In the genomic region with DNA sequence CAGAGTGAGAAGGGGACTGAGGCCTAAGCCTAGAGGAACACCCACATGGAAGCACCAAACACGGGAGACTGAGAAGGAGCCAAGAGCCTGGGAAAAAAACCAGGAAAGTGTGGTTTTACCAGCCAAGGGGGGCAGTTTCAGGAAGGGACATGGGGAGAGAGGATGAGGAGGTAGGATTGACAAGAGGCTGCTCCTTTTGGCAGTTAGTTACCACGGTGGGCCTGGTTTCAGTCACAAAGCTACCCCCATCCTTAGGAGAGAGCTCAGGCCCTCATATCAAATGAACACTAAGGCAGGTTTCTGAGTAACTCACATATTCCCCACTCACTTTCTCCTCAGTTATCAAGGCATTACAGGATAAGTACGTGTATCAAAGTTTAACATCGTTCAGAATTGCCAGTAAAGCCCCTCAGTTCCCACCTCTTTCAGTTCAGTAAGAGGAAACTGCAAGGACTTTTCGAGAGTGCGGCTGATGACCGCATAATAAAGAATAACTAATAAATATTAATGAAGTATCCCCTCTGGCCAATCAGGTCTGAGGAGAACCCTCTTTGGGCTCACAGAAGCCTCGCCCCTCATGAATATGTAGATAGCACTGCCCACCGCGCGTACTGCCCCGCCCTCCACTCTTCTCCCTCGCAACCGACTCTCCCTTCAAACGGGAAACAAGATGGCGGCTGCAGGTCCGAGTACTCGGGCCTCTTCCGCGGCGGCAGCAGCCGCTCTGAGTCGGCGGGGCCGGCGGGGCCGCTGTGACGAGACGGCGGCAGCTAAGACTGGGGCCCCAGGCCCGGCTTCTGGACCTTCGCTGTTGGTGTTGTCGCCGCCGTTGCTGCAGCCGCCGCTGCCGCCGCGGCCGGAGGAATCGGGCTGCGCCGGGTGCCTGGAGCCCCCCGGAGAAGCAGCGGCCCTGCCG, we compare ENCODE assay signal across 8 cellular contexts. TPM values are rescaled to one million over a fixed set of nuclear protein-coding genes. Genes with fewer than 3 reads are reported as not detected.
DNase-seq lines count a peak whose midpoint lies in the region; ATAC-seq and TF ChIP-seq lines count a peak whose summit lies in the region.

A gene with protein sequence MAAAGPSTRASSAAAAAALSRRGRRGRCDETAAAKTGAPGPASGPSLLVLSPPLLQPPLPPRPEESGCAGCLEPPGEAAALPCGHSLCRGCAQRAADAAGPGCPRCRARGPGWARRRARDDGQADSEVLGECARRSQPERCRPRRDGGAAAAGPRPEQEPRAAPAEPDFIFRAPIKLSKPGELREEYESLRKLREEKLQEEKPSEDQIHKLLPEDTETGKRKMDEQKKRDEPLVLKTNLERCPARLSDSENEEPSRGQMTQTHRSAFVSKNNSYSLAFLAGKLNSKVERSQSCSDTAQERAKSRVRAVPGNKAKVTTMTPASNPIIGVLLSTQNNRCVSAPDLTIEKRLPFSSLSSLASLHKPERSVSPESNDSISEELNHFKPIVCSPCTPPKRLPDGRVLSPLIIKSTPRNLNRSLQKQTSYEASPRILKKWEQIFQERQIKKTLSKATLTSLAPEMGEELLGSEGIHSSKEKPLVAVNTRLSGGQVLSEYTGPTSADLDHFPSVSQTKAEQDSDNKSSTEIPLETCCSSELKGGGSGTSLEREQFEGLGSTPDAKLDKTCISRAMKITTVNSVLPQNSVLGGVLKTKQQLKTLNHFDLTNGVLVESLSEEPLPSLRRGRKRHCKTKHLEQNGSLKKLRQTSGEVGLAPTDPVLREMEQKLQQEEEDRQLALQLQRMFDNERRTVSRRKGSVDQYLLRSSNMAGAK (plus strand): TSS at position 639 of the 916 bp plus-strand sequence. CDS start 32 bp downstream, at position 671.

- H3K9ac ChIP-seq in fibroblast of lung (ENCODE audit: insufficient read depth, low read length) = peak within 1 kb of the TSS; percentile 94

- peak within 1 kb of the TSS; percentile 66 for H3K27ac ChIP-seq in DOHH2 (ENCODE audit: low read depth, low read length)
- H3K27ac ChIP-seq in GM23338 (ENCODE audit: low read depth) = peak within 1 kb of the TSS; percentile 43; the same call in 1 of the 2 replicates
- H3K27ac ChIP-seq in fibroblast of lung (ENCODE audit: insufficient read depth, low read length) = peak within 1 kb of the TSS; percentile 77

- H3K4me3 ChIP-seq in DOHH2 (ENCODE audit: low read length) = peak within 1 kb of the TSS; percentile 82
- peak within 1 kb of the TSS; percentile 73 for H3K4me3 ChIP-seq in GM23338
- peak within 1 kb of the TSS; percentile 74 to 96 (median 81) for H3K4me3 ChIP-seq in fibroblast of lung (replicated peaks in 1 of 4; ENCODE audit: control extremely low read depth in 1 of 4, insufficient read depth in 1 of 4, low read depth in 3 of 4, low read length in 4 of 4)

- TF ChIP-seq CTCF in DOHH2 (IDR thresholded peaks at IDR 0.05; ENCODE audit: low read depth, low read length, poor library complexity, severe bottlenecking) = no peak
- TF ChIP-seq CTCF in GM23338 (conservative IDR thresholded peaks at IDR 0.05; ENCODE audit: low read depth in 2 of 2) = no peak
- no peak for TF ChIP-seq CTCF in fibroblast of lung (conservative IDR thresholded peaks at IDR 0.05 in 1 of 2, IDR thresholded peaks at IDR 0.05 in 1 of 2; ENCODE audit: low read depth in 1 of 2, low read length in 2 of 2)

- POLR2A ChIA-PET in naive thymus-derived CD8-positive, alpha-beta T cell (lab: Charles Lee) = interaction anchor here (0.5 to 1.2 kb wide), 4 partner anchors 25 to 364 kb away, joined by 3 to 5 read pairs (median 4); a partner anchor contains a TSS

- H3K36me3 Mint-ChIP-seq in GM23338 (ENCODE audit: low read depth) = no peaks in the 10 kb centered on the region; the same call in 2 of the 3 replicates
- peaks cover 0 to 3% (median 0%) of the 10 kb centered on the region in 3 donors for H3K36me3 Mint-ChIP-seq in naive thymus-derived CD8-positive, alpha-beta T cell

- H3K9me3 ChIP-seq in DOHH2 (ENCODE audit: control insufficient read depth, insufficient read depth, low read length) (no peaks in the 10 kb centered on the region), fibroblast of lung (ENCODE audit: control insufficient read depth, insufficient read depth, low read depth, low read length) (no peaks in the 10 kb centered on the region)

- no peaks in the 10 kb centered on the region for H3K27me3 ChIP-seq in DOHH2 (ENCODE audit: control insufficient read depth, low read length)
- H3K27me3 ChIP-seq in GM23338 (ENCODE audit: insufficient read depth) = 0 out of 2 replicates have a peak, but pooled peaks cover 9% of the 10 kb centered on the region
- H3K27me3 ChIP-seq in fibroblast of lung (ENCODE audit: control insufficient read depth, insufficient read depth, low read length) = no peaks in the 10 kb centered on the region

- H3K4me3 Mint-ChIP-seq in GM23338 = peak within 1 kb of the TSS; percentile 82
- peak within 1 kb of the TSS; percentile 79 to 98 (median 90) for H3K4me3 Mint-ChIP-seq in naive thymus-derived CD8-positive, alpha-beta T cell

- peaks cover 10% of the 10 kb centered on the region for H3K27me3 Mint-ChIP-seq in GM23338 (ENCODE audit: insufficient read depth, low read depth, poor library complexity)
- no peaks in the 10 kb centered on the region for H3K27me3 Mint-ChIP-seq in naive thymus-derived CD8-positive, alpha-beta T cell

- H3K9me3 Mint-ChIP-seq in GM23338 = no peaks in the 10 kb centered on the region
- no peaks in the 10 kb centered on the region for H3K9me3 Mint-ChIP-seq in naive thymus-derived CD8-positive, alpha-beta T cell

- 0 out of 2 replicates have a peak, but pooled peaks cover 2% of the 10 kb centered on the region for H4K20me1 ChIP-seq in DOHH2 (ENCODE audit: control insufficient read depth, insufficient read depth, low read depth, low read length)
- no peaks in the 10 kb centered on the region; the same call in 1 of the 2 replicates for H4K20me1 ChIP-seq in GM23338 (replicated peaks; ENCODE audit: insufficient read depth)
- no peaks in the 10 kb centered on the region for H4K20me1 ChIP-seq in fibroblast of lung (ENCODE audit: control insufficient read depth, extremely low read depth, insufficient read depth, low read length)

- peaks cover 23% of the 10 kb centered on the region for H3K4me1 Mint-ChIP-seq in GM23338
- peaks cover 23 to 49% (median 42%) of the 10 kb centered on the region in 4 donors for H3K4me1 Mint-ChIP-seq in naive thymus-derived CD8-positive, alpha-beta T cell

- H3F3A ChIP-seq in DOHH2 (ENCODE audit: control insufficient read depth, insufficient read depth) (no peaks in the 10 kb centered on the region), GM23338 (replicated peaks; ENCODE audit: low read depth) (no peaks in the 10 kb centered on the region)

- H2AFZ ChIP-seq in GM23338 (peak within 1 kb of the TSS; percentile 95), fibroblast of lung (ENCODE audit: low read length) (peak within 1 kb of the TSS; percentile 59)

- peak within 1 kb of the TSS; percentile 61; the same call in 1 of the 2 replicates for H3K27ac Mint-ChIP-seq in GM23338
- H3K27ac Mint-ChIP-seq in naive thymus-derived CD8-positive, alpha-beta T cell = peak within 1 kb of the TSS; percentile 87 to 96 (median 90)

- peaks cover 21% of the 10 kb centered on the region for H3K4me1 ChIP-seq in DOHH2 (ENCODE audit: control insufficient read depth, low read length)
- H3K4me1 ChIP-seq in GM23338 (ENCODE audit: insufficient read depth) = peaks cover 10% of the 10 kb centered on the region; the same call in 1 of the 2 replicates
- peaks cover 7% of the 10 kb centered on the region for H3K4me1 ChIP-seq in fibroblast of lung (ENCODE audit: control insufficient read depth, extremely low read depth, insufficient read depth, low read length)

- H3K79me2 ChIP-seq in DOHH2 (ENCODE audit: control insufficient read depth, low read length) = peaks cover 43% of the 10 kb centered on the region
- peaks cover 42% of the 10 kb centered on the region for H3K79me2 ChIP-seq in GM23338 (replicated peaks; ENCODE audit: insufficient read depth)
- H3K79me2 ChIP-seq in fibroblast of lung (ENCODE audit: control insufficient read depth, insufficient read depth, low read length) = peaks cover 46% of the 10 kb centered on the region

- H3K9me2 ChIP-seq in DOHH2 (replicated peaks; ENCODE audit: control insufficient read depth, low read length) (no peaks in the 10 kb centered on the region), GM23338 (ENCODE audit: insufficient read depth) (0 out of 2 replicates have a peak, but pooled peaks cover 8% of the 10 kb centered on the region)

- peak; percentile 96 for ATAC-seq in GM23338
- ATAC-seq in naive thymus-derived CD8-positive, alpha-beta T cell = peak; percentile 97 to 98

- peak within 1 kb of the TSS; percentile 87 for H3K4me2 ChIP-seq in DOHH2 (ENCODE audit: low read length)
- peak within 1 kb of the TSS; percentile 75 for H3K4me2 ChIP-seq in GM23338
- peak within 1 kb of the TSS; percentile 85 for H3K4me2 ChIP-seq in fibroblast of lung (ENCODE audit: extremely low read depth, insufficient read depth, low read length)

- H3K36me3 ChIP-seq in DOHH2 (ENCODE audit: control insufficient read depth, low read length) (peaks cover 2% of the 10 kb centered on the region; the same call in 1 of the 2 replicates), GM23338 (ENCODE audit: insufficient read depth) (no peaks in the 10 kb centered on the region), fibroblast of lung (ENCODE audit: control insufficient read depth, insufficient read depth, low read length) (no peaks in the 10 kb centered on the region)

- peak; percentile 98 for DNase-seq in GM23338 (ENCODE audit: low spot score)
- peak; percentile 94 for DNase-seq in LHCN-M2 (ENCODE audit: low read depth)
- DNase-seq in RPMI8226 = peak; percentile 98
- peak; percentile 80 for DNase-seq in activated T-helper 1 cell treated with anti-CD3 and anti-CD28 coated beads, Interleukin-2, amount 50 U/mL, for 16 hours (ENCODE audit: low read depth in 1 of 2, low spot score in 1 of 2)
- DNase-seq in fibroblast of lung (ENCODE audit: low read depth in 2 of 2) = peak; percentile 95 to 96
- peak; percentile 70 to 94 (median 84) for DNase-seq in naive thymus-derived CD8-positive, alpha-beta T cell
- DNase-seq in stimulated activated naive CD4-positive, alpha-beta T cell (lab: John Stamatoyannopoulos, UW) = peak; percentile 73 to 85 (median 82)

TF ChIP-seq in GM23338, 12 proteins besides CTCF, POLR2A, EP300 and RAD21:
- peak; percentile 29; the same call in 1 of the 2 replicates for TF ChIP-seq CREB1 (CRISPR knock-in tag; IDR thresholded peaks at IDR 0.05; ENCODE audit: low read depth)
- peak; percentile 74 for TF ChIP-seq POLR2AphosphoS5 (IDR thresholded peaks at IDR 0.05; ENCODE audit: low read depth)
- no peak for TF ChIP-seq EZH2 (IDR thresholded peaks at IDR 0.05; ENCODE audit: low read depth, unreplicated experiment)

RNA-seq across cellular contexts. Expression of the gene that starts here (rescaled TPM):
- 15.1 and 16.5 TPM in 2 replicates for total RNA-seq in GM23338 (2014; rRNA removed; shearing (Covaris generic))
- polyA plus RNA-seq in GM23338 (2016; fragmentation: Nextera tagmentation; extraction: Ambion mirVana) (0.78 and 0.90 TPM in 2 replicates), fibroblast of lung (11.6 and 12.3 TPM in 2 replicates)
- total RNA-seq in LHCN-M2 (2014; rRNA removed) (11.8 and 14.9 TPM in 2 replicates), fibroblast of lung (24.4 and 32.2 TPM in 2 replicates)
- polyA plus RNA-seq in LHCN-M2 (2012) = 3.0 TPM
- 6.1 and 7.5 TPM in 2 replicates for polyA plus RNA-seq in fibroblast of lung (2012)
- 7.6 and 8.4 TPM in 2 replicates for polyA minus RNA-seq in fibroblast of lung (ENCODE audit: low replicate concordance)
- total RNA-seq in naive thymus-derived CD8-positive, alpha-beta T cell = 10 to 100 TPM; 22.7 to 24.2 TPM
- polyA plus RNA-seq in naive thymus-derived CD8-positive, alpha-beta T cell = 1 to 10 TPM in 2 of 3 donors, under 1 TPM in 1; 0.51 to 2.2 (median 1.4) TPM

Comparison
In these comparisons a context has a peak if more than half of its experiments do, and no peak if none do; other contexts are left out.
1. Peak in every context shown above with its lines: DNase-seq, ATAC-seq, H3K4me3 ChIP-seq and H3K27ac ChIP-seq.